Comparison of ENCODE assay signal across 16 cellular contexts in genomic region chr16:14378684-14379467, GRCh38.
DNase-seq lines count a peak whose midpoint lies in the region; ATAC-seq, FAIRE-seq and TF ChIP-seq lines count a peak whose summit lies in the region.
"Had no signal": no experiment of that assay in that cellular context is flagged by ENCODE, and none has a peak within 500 bp of the region (broad histone marks: within the 10 kb centered on the region; RNA-seq: fewer than 3 reads in every experiment).

No MANE protein-coding gene starts in this region.

- H3K4me3 Mint-ChIP-seq in chondrocyte (ENCODE audit: unreplicated experiment) (no peak overlapping the region), mesothelial cell of epicardium (no peak overlapping the region)
- H3K4me3 Mint-ChIP-seq: activated CD4-positive, alpha-beta T cell treated with anti-CD3 and anti-CD28 coated beads, Interleukin-2, amount 10 ng/mL, durations not matched to agents 24 days and 14 days; activated naive CD4-positive, alpha-beta T cell treated with anti-CD3 and anti-CD28 coated beads, Interleukin-2, amount 50 U/mL, for 24 hours; CD4-positive, alpha-beta T cell had no signal

- no TSS peak for BruUV-seq in PC-3 (replicated peaks; lab: Mats Ljungman, UMichigan)

- no peaks in the 10 kb centered on the region for H3K27me3 ChIP-seq in PC-3 (ENCODE audit: low read length)
- no peaks in the 10 kb centered on the region for H3K27me3 ChIP-seq in psoas muscle (ENCODE audit: insufficient read depth in 3 of 3, low read length in 2 of 3)
- H3K27me3 ChIP-seq in spleen (replicated peaks in 1 of 7): peaks cover 0 to 6% (median 0%) of the 10 kb centered on the region in 7 donors

- peak overlapping the region; percentile 82 for H3K4me2 ChIP-seq in PC-3 (ENCODE audit: low read length)

- H3K36me3 Mint-ChIP-seq in chondrocyte (ENCODE audit: low read depth) (no peaks in the 10 kb centered on the region), mesothelial cell of epicardium (no peaks in the 10 kb centered on the region)
- H3K36me3 Mint-ChIP-seq: activated naive CD4-positive, alpha-beta T cell treated with anti-CD3 and anti-CD28 coated beads, Interleukin-2, amount 50 U/mL, for 24 hours had no signal

- peaks cover 45% of the 10 kb centered on the region for H3K4me1 Mint-ChIP-seq in chondrocyte (ENCODE audit: low read depth)
- no peaks in the 10 kb centered on the region for H3K4me1 Mint-ChIP-seq in mesothelial cell of epicardium
- H3K4me1 Mint-ChIP-seq: activated CD4-positive, alpha-beta T cell treated with anti-CD3 and anti-CD28 coated beads, Interleukin-2, amount 10 ng/mL, durations not matched to agents 24 days and 14 days; activated naive CD4-positive, alpha-beta T cell treated with anti-CD3 and anti-CD28 coated beads, Interleukin-2, amount 50 U/mL, for 24 hours had no signal

- POLR2A ChIA-PET in PC-3 (lab: Charles Lee; ENCODE audit: unreplicated experiment): no interaction called here

- TF ChIP-seq CTCF in PC-3 (conservative IDR thresholded peaks at IDR 0.05; ENCODE audit: low read depth, low read length) (no peak), chondrocyte (IDR thresholded peaks at IDR 0.05) (no peak), psoas muscle (IDR thresholded peaks at IDR 0.05) (no peak), mesothelial cell of epicardium (IDR thresholded peaks at IDR 0.05; ENCODE audit: unreplicated experiment) (no peak), spleen (IDR thresholded peaks at IDR 0.05 in 8 of 11, conservative IDR thresholded peaks at IDR 0.05 in 3 of 11) (no peak)

- H3K9ac ChIP-seq in PC-3 (ENCODE audit: low read length): peak overlapping the region; percentile 80

- no peaks in the 10 kb centered on the region for H3K36me3 ChIP-seq in PC-3 (ENCODE audit: low read depth, low read length)
- no peaks in the 10 kb centered on the region for H3K36me3 ChIP-seq in psoas muscle (ENCODE audit: insufficient read depth in 1 of 2, low read depth in 1 of 2)
- no peaks in the 10 kb centered on the region for H3K36me3 ChIP-seq in spleen

- H4K20me1 ChIP-seq in PC-3 (ENCODE audit: low read length): no peaks in the 10 kb centered on the region

- H3K9me3 ChIP-seq in PC-3 (ENCODE audit: low read length) (no peaks in the 10 kb centered on the region), psoas muscle (no peaks in the 10 kb centered on the region), spleen (no peaks in the 10 kb centered on the region)

- no peak for ATAC-seq in PC-3
- peak in 3 of 4 donors; percentile 32 to 63 (median 61) for ATAC-seq in psoas muscle
- no peak for ATAC-seq in GM21423 (IDR thresholded peaks at IDR 0.05; ENCODE audit: unreplicated experiment)

- no peaks in the 10 kb centered on the region for H3K27me3 Mint-ChIP-seq in chondrocyte (ENCODE audit: low read depth)
- H3K27me3 Mint-ChIP-seq in mesothelial cell of epicardium (ENCODE audit: low read depth): no peaks in the 10 kb centered on the region
- H3K27me3 Mint-ChIP-seq: activated naive CD4-positive, alpha-beta T cell treated with anti-CD3 and anti-CD28 coated beads, Interleukin-2, amount 50 U/mL, for 24 hours; CD4-positive, alpha-beta T cell had no signal

- no peaks in the 10 kb centered on the region for H3F3A ChIP-seq in PC-3 (ENCODE audit: low read length, unreplicated experiment)

- DNase-seq in EH (ENCODE audit: low read depth): peak; percentile 88
- DNase-seq in PC-3: peak; percentile 60
- DNase-seq in chondrocyte (ENCODE audit: low spot score): no peak
- peak in 1 of 2 donors; percentile 8 for DNase-seq in psoas muscle
- DNase-seq in GM19239 (ENCODE audit: insufficient read length, low spot score): no peak
- DNase-seq in mesothelial cell of epicardium (ENCODE audit: low spot score in 2 of 2, unreplicated experiment in 2 of 2): no peak
- DNase-seq in spleen: no peak
- DNase-seq: activated CD4-positive, alpha-beta T cell treated with anti-CD3 and anti-CD28 coated beads, Interleukin-2, amount 10 ng/mL, durations not matched to agents 24 days and 14 days; CD4-positive, alpha-beta T cell; head of caudate nucleus; NCI-H1930; stimulated activated naive CD4-positive, alpha-beta T cell treated with Interleukin-2 at 50 U/mL for 16 hours had no signal

- intact Hi-C loops in PC-3 (cut with micrococcal nuclease): no loop called here
- intact Hi-C loops in psoas muscle (cut with DNase I): no loop called here
- intact Hi-C loops in spleen (cut with DNase I; ENCODE audit: low total_unique reads): no loop called here

- TF ChIP-seq POLR2A in spleen (IDR thresholded peaks at IDR 0.05): no peak

- CTCF ChIA-PET in PC-3 (lab: Charles Lee): no interaction called here

- H3K9me3 Mint-ChIP-seq in chondrocyte (ENCODE audit: low read depth): no peaks in the 10 kb centered on the region
- peaks cover 4% of the 10 kb centered on the region for H3K9me3 Mint-ChIP-seq in mesothelial cell of epicardium
- H3K9me3 Mint-ChIP-seq: activated CD4-positive, alpha-beta T cell treated with anti-CD3 and anti-CD28 coated beads, Interleukin-2, amount 10 ng/mL, durations not matched to agents 24 days and 14 days; activated naive CD4-positive, alpha-beta T cell treated with anti-CD3 and anti-CD28 coated beads, Interleukin-2, amount 50 U/mL, for 24 hours; CD4-positive, alpha-beta T cell had no signal

- FAIRE-seq in GM19239 (lab: Jason Lieb, UNC): no peak
- FAIRE-seq: GM12892, urothelium cell line had no signal

- 89 to 93% (median 93%) methylated on average over 17 of the region's 17 CpGs for WGBS in psoas muscle, 3 donors
- WGBS in spleen, 5 donors: 82 to 94% (median 91%) methylated on average over 13 to 17 of the region's 17 CpGs

- H3K4me1 ChIP-seq in PC-3 (ENCODE audit: insufficient read depth, low read length) (peaks cover 31% of the 10 kb centered on the region), psoas muscle (no peaks in the 10 kb centered on the region), spleen (no peaks in the 10 kb centered on the region)

- H3K9me2 ChIP-seq in PC-3 (replicated peaks; ENCODE audit: low read length): no peaks in the 10 kb centered on the region

- H3K27ac Mint-ChIP-seq in chondrocyte (ENCODE audit: unreplicated experiment) (peak overlapping the region; percentile 85), mesothelial cell of epicardium (no peak overlapping the region)
- H3K27ac Mint-ChIP-seq: activated CD4-positive, alpha-beta T cell treated with anti-CD3 and anti-CD28 coated beads, Interleukin-2, amount 10 ng/mL, durations not matched to agents 24 days and 14 days; activated naive CD4-positive, alpha-beta T cell treated with anti-CD3 and anti-CD28 coated beads, Interleukin-2, amount 50 U/mL, for 24 hours; CD4-positive, alpha-beta T cell had no signal

- peak overlapping the region; percentile 98 for H3K27ac ChIP-seq in PC-3 (ENCODE audit: low read length)
- H3K27ac ChIP-seq in psoas muscle: no peak overlapping the region
- no peak overlapping the region for H3K27ac ChIP-seq in spleen

- H3K79me2 ChIP-seq in PC-3 (ENCODE audit: low read length): no peaks in the 10 kb centered on the region

- H3K4me3 ChIP-seq in PC-3 (ENCODE audit: low read length) (peak overlapping the region; percentile 24; the same call in 1 of the 2 replicates), psoas muscle (no peak overlapping the region), spleen (no peak overlapping the region)

- H2AFZ ChIP-seq in PC-3 (ENCODE audit: low read length): peak overlapping the region; percentile 26; the same call in 1 of the 2 replicates

Comparison
In these comparisons a context has a peak if more than half of its experiments do, and no peak if none do; other contexts are left out.
1. DNase-seq: peak in EH (single experiment) and PC-3 (single experiment); none in chondrocyte (single experiment), GM19239 (single experiment), mesothelial cell of epicardium (0 of 2) and spleen (single experiment).
2. ATAC-seq: peak in psoas muscle (3 of 4); none in PC-3 (single experiment) and GM21423 (single experiment).